1 cellular context compared by ENCODE assay signal in the genomic region with DNA sequence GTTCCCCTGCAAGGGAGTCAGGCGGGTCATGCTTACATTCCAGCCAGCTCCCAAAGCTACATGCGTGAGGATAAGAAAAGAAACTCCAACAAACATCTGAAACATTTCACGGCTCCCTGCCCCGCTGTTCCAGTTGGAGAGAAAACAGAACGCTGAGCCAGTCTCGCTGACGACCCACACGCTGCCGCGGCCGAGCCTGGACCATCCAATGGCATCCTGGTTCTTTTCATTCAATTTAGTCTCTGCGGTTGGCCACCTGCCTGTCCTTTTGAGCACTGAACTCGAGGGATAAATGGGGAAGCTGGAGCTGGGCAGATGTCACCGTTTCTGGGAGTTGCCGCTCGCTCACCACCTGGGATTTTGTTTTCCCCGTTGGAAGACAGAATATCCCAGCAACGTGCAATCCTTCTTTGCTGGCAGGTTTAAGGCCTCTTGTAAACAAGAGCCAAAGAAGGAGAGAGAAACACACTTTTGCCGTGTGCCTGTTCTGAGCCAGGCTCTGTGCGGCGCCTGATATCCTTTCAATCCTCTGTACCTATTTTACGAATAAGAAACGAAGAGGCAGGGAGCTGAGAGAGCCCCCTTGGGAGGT.
TF ChIP-seq lines count a peak whose summit lies in the region.

No MANE protein-coding gene starts in this region.

TF ChIP-seq in IMR-90, 13 proteins besides CTCF, POLR2A, EP300 and RAD21:
- TF ChIP-seq RCOR1 (IDR thresholded peaks at IDR 0.05; ENCODE audit: insufficient replicate concordance, low read length): no peak
- TF ChIP-seq, protein P1, sequence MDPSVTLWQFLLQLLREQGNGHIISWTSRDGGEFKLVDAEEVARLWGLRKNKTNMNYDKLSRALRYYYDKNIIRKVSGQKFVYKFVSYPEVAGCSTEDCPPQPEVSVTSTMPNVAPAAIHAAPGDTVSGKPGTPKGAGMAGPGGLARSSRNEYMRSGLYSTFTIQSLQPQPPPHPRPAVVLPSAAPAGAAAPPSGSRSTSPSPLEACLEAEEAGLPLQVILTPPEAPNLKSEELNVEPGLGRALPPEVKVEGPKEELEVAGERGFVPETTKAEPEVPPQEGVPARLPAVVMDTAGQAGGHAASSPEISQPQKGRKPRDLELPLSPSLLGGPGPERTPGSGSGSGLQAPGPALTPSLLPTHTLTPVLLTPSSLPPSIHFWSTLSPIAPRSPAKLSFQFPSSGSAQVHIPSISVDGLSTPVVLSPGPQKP (IDR thresholded peaks at IDR 0.05; ENCODE audit: borderline replicate concordance, low read depth, low read length): no peak
